21 cellular contexts compared by ENCODE assay signal in genomic region chr14:104105071-104105821, GRCh38. TPM values are rescaled to one million over a fixed set of nuclear protein-coding genes. Genes with fewer than 3 reads are reported as not detected.
A peak's percentile ranks its signal among the peaks of the same experiment; 100 is the strongest.
DNase-seq lines count a peak whose midpoint lies in the region; ATAC-seq and TF ChIP-seq lines count a peak whose summit lies in the region.
"Had no signal": no experiment of that assay in that cellular context is flagged by ENCODE, and none has a peak within 500 bp of the region (broad histone marks: within the 10 kb centered on the region; RNA-seq: fewer than 3 reads in every experiment).

No MANE protein-coding gene starts in this region.

- DNase-seq in stimulated activated naive CD8-positive, alpha-beta T cell treated with anti-CD3 and anti-CD28 coated beads, Interleukin-15, Interleukin-2, amounts not matched to agents 100 U/mL and 50 U/mL, for 24 hours = peak; percentile 1
- no peak for DNase-seq in stimulated activated naive CD8-positive, alpha-beta T cell treated with anti-CD3 and anti-CD28 coated beads, Interleukin-15, amount 100 ng/mL, for 72 hours
- DNase-seq in heart left ventricle (peak in 3 of 5 donors; percentile 8 to 54 (median 16)), osteoblast (ENCODE audit: insufficient read length, low spot score, missing footprints) (peak; percentile 66), aorta (peak; percentile 43 to 59), mesenteric fat pad (ENCODE audit: low spot score) (no peak), middle frontal gyrus (ENCODE audit: extremely low spot score, low spot score) (no peak)
- DNase-seq in central memory CD4-positive, alpha-beta T cell = no peak
- DNase-seq: activated CD4-positive, alpha-beta T cell treated with anti-CD3 and anti-CD28 coated beads, Interleukin-2, amount 50 U/mL, for 4 hours; activated naive CD4-positive, alpha-beta T cell; DMS153; erythroblast; IMR-90; NCI-H1694; NCI-H69; nucleus accumbens; SIG-M5 had no signal

- H3K4me3 Mint-ChIP-seq in stimulated activated naive CD8-positive, alpha-beta T cell treated with anti-CD3 and anti-CD28 coated beads, Interleukin-15, amount 100 ng/mL, for 72 hours = no peak overlapping the region
- H3K4me3 Mint-ChIP-seq: CD4-positive, alpha-beta memory T cell; central memory CD8-positive, alpha-beta T cell; stimulated activated memory B cell treated with anti-CD40 and anti-IgM and Interleukin-4, amounts not matched to agents 10 μg/mL and 1 μg/mL and 100 μg/mL, for 72 hours had no signal

- no peaks in the 10 kb centered on the region for H3K79me2 ChIP-seq in osteoblast (ENCODE audit: insufficient read depth, low read length)

- H3K27me3 Mint-ChIP-seq in stimulated activated naive CD8-positive, alpha-beta T cell treated with anti-CD3 and anti-CD28 coated beads, Interleukin-15, amount 100 ng/mL, for 72 hours = peaks cover 8% of the 10 kb centered on the region
- H3K27me3 Mint-ChIP-seq: CD4-positive, alpha-beta memory T cell had no signal

- H3K4me1 ChIP-seq in heart left ventricle = no peaks in the 10 kb centered on the region
- no peaks in the 10 kb centered on the region for H3K4me1 ChIP-seq in osteoblast (ENCODE audit: insufficient read depth, low read length)
- no peaks in the 10 kb centered on the region for H3K4me1 ChIP-seq in aorta (ENCODE audit: control insufficient read depth in 1 of 2, insufficient read depth in 2 of 2, low read length in 2 of 2)

- no peak overlapping the region for H3K4me3 ChIP-seq in heart left ventricle
- H3K4me3 ChIP-seq in osteoblast (ENCODE audit: insufficient read depth, low read length) = no peak overlapping the region
- no peak overlapping the region for H3K4me3 ChIP-seq in aorta (ENCODE audit: low read length in 2 of 2)
- H3K4me3 ChIP-seq: tibial artery had no signal

- TF ChIP-seq CTCF in heart left ventricle (IDR thresholded peaks at IDR 0.05) (no peak), osteoblast (IDR thresholded peaks at IDR 0.05; ENCODE audit: extremely low read depth, low read depth, low read length) (no peak)

- H3K27me3 ChIP-seq in heart left ventricle (peaks cover 0 to 13% (median 0%) of the 10 kb centered on the region in 9 donors), osteoblast (ENCODE audit: insufficient read depth, low read length) (no peaks in the 10 kb centered on the region), aorta (ENCODE audit: control insufficient read depth in 1 of 2, insufficient read depth in 2 of 2, low read length in 1 of 2) (no peaks in the 10 kb centered on the region)

- no peak for TF ChIP-seq POLR2A in heart left ventricle (IDR thresholded peaks at IDR 0.05)

- peak overlapping the region in 1 of 2 donors; percentile 27 for H3K27ac Mint-ChIP-seq in stimulated activated naive CD8-positive, alpha-beta T cell treated with anti-CD3 and anti-CD28 coated beads, Interleukin-15, amount 100 ng/mL, for 72 hours
- H3K27ac Mint-ChIP-seq: CD4-positive, alpha-beta memory T cell; stimulated activated memory B cell treated with anti-CD40 and anti-IgM and Interleukin-4, amounts not matched to agents 10 μg/mL and 1 μg/mL and 100 μg/mL, for 72 hours had no signal

- intact Hi-C loops in heart left ventricle (cut with DNase I) (no loop called here), aorta (cut with DNase I) (no loop called here)

- H3K36me3 ChIP-seq in heart left ventricle = no peaks in the 10 kb centered on the region
- H3K36me3 ChIP-seq in osteoblast (ENCODE audit: insufficient read depth, low read length) = no peaks in the 10 kb centered on the region
- H3K36me3 ChIP-seq in aorta (ENCODE audit: control insufficient read depth in 1 of 2, insufficient read depth in 2 of 2, low read length in 1 of 2) = no peaks in the 10 kb centered on the region
- H3K36me3 ChIP-seq: tibial artery had no signal

- no peaks in the 10 kb centered on the region for H4K20me1 ChIP-seq in osteoblast (ENCODE audit: insufficient read depth, low read length)

- H3K4me2 ChIP-seq in osteoblast (ENCODE audit: insufficient read depth, low read length) = no peak overlapping the region

- WGBS in heart left ventricle, 4 donors = 73 to 84% (median 83%) methylated on average over 21 to 27 of the region's 27 CpGs
- WGBS in aorta, 2 donors = 89 to 90% methylated on average over 26 to 27 of the region's 27 CpGs

- H3K9me3 ChIP-seq in heart left ventricle = no peaks in the 10 kb centered on the region
- no peaks in the 10 kb centered on the region for H3K9me3 ChIP-seq in osteoblast (ENCODE audit: low read depth, low read length)
- no peaks in the 10 kb centered on the region for H3K9me3 ChIP-seq in aorta (ENCODE audit: control insufficient read depth, low read length)
- H3K9me3 ChIP-seq: tibial artery had no signal

- no peaks in the 10 kb centered on the region for H3K4me1 Mint-ChIP-seq in stimulated activated naive CD8-positive, alpha-beta T cell treated with anti-CD3 and anti-CD28 coated beads, Interleukin-15, amount 100 ng/mL, for 72 hours
- H3K4me1 Mint-ChIP-seq: CD4-positive, alpha-beta memory T cell; central memory CD8-positive, alpha-beta T cell; stimulated activated memory B cell treated with anti-CD40 and anti-IgM and Interleukin-4, amounts not matched to agents 10 μg/mL and 1 μg/mL and 100 μg/mL, for 72 hours had no signal

- ATAC-seq in stimulated activated naive CD8-positive, alpha-beta T cell treated with anti-CD3 and anti-CD28 coated beads, Interleukin-15, Interleukin-2, amounts not matched to agents 100 U/mL and 50 U/mL, for 24 hours = no peak
- ATAC-seq in stimulated activated naive CD8-positive, alpha-beta T cell treated with anti-CD3 and anti-CD28 coated beads, Interleukin-15, amount 100 ng/mL, for 72 hours = no peak
- no peak for ATAC-seq in heart left ventricle
- ATAC-seq in aorta (ENCODE audit: low FRiP score) = no peak
- ATAC-seq: stimulated activated memory B cell treated with anti-CD40 and anti-IgM and Interleukin-4, amounts not matched to agents 10 μg/mL and 1 μg/mL and 100 μg/mL, for 72 hours had no signal

- no peak overlapping the region for H2AFZ ChIP-seq in osteoblast (ENCODE audit: low read length)

- H3K9me3 Mint-ChIP-seq in stimulated activated naive CD8-positive, alpha-beta T cell treated with anti-CD3 and anti-CD28 coated beads, Interleukin-15, amount 100 ng/mL, for 72 hours = no peaks in the 10 kb centered on the region
- H3K9me3 Mint-ChIP-seq: CD4-positive, alpha-beta memory T cell; central memory CD8-positive, alpha-beta T cell; stimulated activated memory B cell treated with anti-CD40 and anti-IgM and Interleukin-4, amounts not matched to agents 10 μg/mL and 1 μg/mL and 100 μg/mL, for 72 hours had no signal

- H3K27ac ChIP-seq in heart left ventricle (no peak overlapping the region), osteoblast (ENCODE audit: low read depth, low read length) (no peak overlapping the region), aorta (ENCODE audit: low read depth in 1 of 2, low read length in 2 of 2) (no peak overlapping the region)
- H3K27ac ChIP-seq: tibial artery had no signal

RNA-seq across cellular contexts. Expression of gene ASPG, which starts 19.7 kb away (rescaled TPM):
- total RNA-seq in heart left ventricle = 10 to 100 TPM in 7 of 9 donors, 1 to 10 TPM in 2; 6.0 to 54.6 (median 16.3) TPM
- 10 to 100 TPM in 1 of 2 donors, 1 to 10 TPM in 1; 3.2 to 16.3 TPM for polyA plus RNA-seq in heart left ventricle
- under 0.01 TPM in 1 of 2 replicates, not detected in the other for total RNA-seq in osteoblast
- total RNA-seq in aorta = 1 to 10 TPM in 1 of 2 donors, under 1 TPM in 1; 0.13 to 2.2 TPM
- 1 to 10 TPM in 1 of 2 donors, under 1 TPM in 1; 0.20 to 1.6 TPM for polyA plus RNA-seq in aorta
- 1.1 TPM for total RNA-seq in mesenteric fat pad
- total RNA-seq: CD4-positive, alpha-beta memory T cell; IMR-90 had no signal
- polyA plus RNA-seq: CD4-positive, alpha-beta memory T cell; IMR-90 had no signal

RNA-seq across cellular contexts. Expression of gene KIF26A, which starts 33.1 kb away (rescaled TPM):
- total RNA-seq in heart left ventricle (10 to 100 TPM in 2 of 9 donors, 1 to 10 TPM in 7; 4.9 to 12.6 (median 7.8) TPM), osteoblast (not detected in 2 replicates), aorta (1 to 10 TPM; 4.6 to 8.3 TPM), mesenteric fat pad (3.2 TPM)
- polyA plus RNA-seq in heart left ventricle (1 to 10 TPM; 5.0 to 8.0 TPM), aorta (1 to 10 TPM in 1 of 2 donors, under 1 TPM in 1; 0.13 to 1.9 TPM)
- total RNA-seq: IMR-90 had no signal
- polyA plus RNA-seq: IMR-90 had no signal

Comparison
In these comparisons a context has a peak if more than half of its experiments do, and no peak if none do; other contexts are left out.
1. DNase-seq: peak in stimulated activated naive CD8-positive, alpha-beta T cell treated with anti-CD3 and anti-CD28 coated beads, Interleukin-15, Interleukin-2, amounts not matched to agents 100 U/mL and 50 U/mL, for 24 hours (single experiment), heart left ventricle (3 of 5), osteoblast (single experiment) and aorta (2 of 2); none in stimulated activated naive CD8-positive, alpha-beta T cell treated with anti-CD3 and anti-CD28 coated beads, Interleukin-15, amount 100 ng/mL, for 72 hours (0 of 2), mesenteric fat pad (single experiment), central memory CD4-positive, alpha-beta T cell (single experiment) and middle frontal gyrus (single experiment).